In the genomic region with DNA sequence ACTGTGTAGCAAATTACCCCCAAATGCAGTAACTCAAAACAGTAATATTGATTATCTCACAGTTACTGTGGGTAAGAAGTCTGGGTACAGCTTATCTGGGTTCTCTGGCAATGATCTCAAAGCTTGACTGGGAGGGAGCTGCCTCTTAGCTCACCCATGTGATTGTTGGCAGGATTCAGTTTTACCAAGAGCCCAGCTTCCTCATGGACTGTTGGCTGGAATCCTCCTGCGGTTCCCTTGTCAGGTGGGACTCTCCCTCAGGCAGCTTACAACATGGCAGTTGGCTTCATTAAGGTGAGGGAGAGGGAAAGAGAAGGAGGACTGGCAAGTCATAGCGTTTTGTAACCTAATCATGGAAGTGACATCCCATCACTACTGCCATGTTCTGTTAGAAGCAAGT, we compare ENCODE assay signal across 1 cellular context.
TF ChIP-seq lines count a peak whose summit lies in the region.

No MANE protein-coding gene starts in this region.

TF ChIP-seq in IMR-90, 13 proteins besides CTCF, POLR2A, EP300 and RAD21:
- TF ChIP-seq, protein P1, sequence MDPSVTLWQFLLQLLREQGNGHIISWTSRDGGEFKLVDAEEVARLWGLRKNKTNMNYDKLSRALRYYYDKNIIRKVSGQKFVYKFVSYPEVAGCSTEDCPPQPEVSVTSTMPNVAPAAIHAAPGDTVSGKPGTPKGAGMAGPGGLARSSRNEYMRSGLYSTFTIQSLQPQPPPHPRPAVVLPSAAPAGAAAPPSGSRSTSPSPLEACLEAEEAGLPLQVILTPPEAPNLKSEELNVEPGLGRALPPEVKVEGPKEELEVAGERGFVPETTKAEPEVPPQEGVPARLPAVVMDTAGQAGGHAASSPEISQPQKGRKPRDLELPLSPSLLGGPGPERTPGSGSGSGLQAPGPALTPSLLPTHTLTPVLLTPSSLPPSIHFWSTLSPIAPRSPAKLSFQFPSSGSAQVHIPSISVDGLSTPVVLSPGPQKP (IDR thresholded peaks at IDR 0.05; ENCODE audit: borderline replicate concordance, low read depth, low read length) = no peak
- TF ChIP-seq, protein P2, sequence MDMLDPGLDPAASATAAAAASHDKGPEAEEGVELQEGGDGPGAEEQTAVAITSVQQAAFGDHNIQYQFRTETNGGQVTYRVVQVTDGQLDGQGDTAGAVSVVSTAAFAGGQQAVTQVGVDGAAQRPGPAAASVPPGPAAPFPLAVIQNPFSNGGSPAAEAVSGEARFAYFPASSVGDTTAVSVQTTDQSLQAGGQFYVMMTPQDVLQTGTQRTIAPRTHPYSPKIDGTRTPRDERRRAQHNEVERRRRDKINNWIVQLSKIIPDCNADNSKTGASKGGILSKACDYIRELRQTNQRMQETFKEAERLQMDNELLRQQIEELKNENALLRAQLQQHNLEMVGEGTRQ (IDR thresholded peaks at IDR 0.05; ENCODE audit: low read depth, low read length) = no peak
TF ChIP-seq in IMR-90: peak in this region for 0.
